In the genomic region with DNA sequence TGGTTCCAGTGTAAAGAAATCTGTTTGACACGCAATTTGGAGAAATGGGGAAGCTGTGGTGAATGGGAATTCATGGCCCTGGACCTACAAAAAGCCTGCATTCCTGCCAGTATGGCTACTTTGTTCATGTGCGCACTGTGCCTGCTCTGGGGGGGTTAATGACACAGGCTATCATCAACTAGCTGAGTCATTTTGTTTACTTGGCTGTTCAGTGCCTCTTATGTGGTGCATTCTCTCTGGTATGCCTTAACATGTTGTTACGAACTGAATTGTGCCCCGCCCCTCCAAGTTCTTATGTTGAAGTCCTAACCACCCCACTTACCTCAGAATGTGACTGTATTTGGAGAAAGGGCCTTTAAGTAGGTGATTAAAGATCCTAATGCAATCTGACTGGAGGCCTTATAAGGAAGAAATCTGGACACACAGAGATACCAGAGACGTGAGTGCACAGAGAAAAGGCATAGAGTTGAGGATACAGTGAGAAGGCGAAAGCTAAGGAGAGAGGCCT, we compare ENCODE assay signal across 13 cellular contexts. TPM values are rescaled to one million over a fixed set of nuclear protein-coding genes. Genes with fewer than 3 reads are reported as not detected.
DNase-seq lines count a peak whose midpoint lies in the region; ATAC-seq and TF ChIP-seq lines count a peak whose summit lies in the region.
"Had no signal": no experiment of that assay in that cellular context is flagged by ENCODE, and none has a peak within 500 bp of the region (broad histone marks: within the 10 kb centered on the region; RNA-seq: fewer than 3 reads in every experiment).

No MANE protein-coding gene starts in this region.

- intact Hi-C loops in left ventricle myocardium superior (cut with micrococcal nuclease) (no loop called here), sciatic nerve (cut with DNase I) (no loop called here)

- H3K4me3 ChIP-seq in SK-N-SH (ENCODE audit: low read depth in 2 of 2, low read length in 1 of 2): no peak overlapping the region
- no peak overlapping the region for H3K4me3 ChIP-seq in fibroblast of pulmonary artery (replicated peaks; ENCODE audit: low read depth, low read length)

- no peaks in the 10 kb centered on the region for H3K36me3 ChIP-seq in SK-N-SH (replicated peaks in 1 of 2; ENCODE audit: control insufficient read depth in 1 of 2, insufficient read depth in 2 of 2, low read length in 1 of 2)

- TF ChIP-seq EP300 in SK-N-SH (IDR thresholded peaks at IDR 0.05; ENCODE audit: borderline replicate concordance in 1 of 2, low read depth in 1 of 2, low read length in 1 of 2): no peak

- TF ChIP-seq RAD21 in SK-N-SH (IDR thresholded peaks at IDR 0.05; ENCODE audit: low read length): no peak

- POLR2A ChIA-PET in SK-N-SH (lab: Yijun Ruan, JAX): no interaction called here

- H3K4me1 ChIP-seq in SK-N-SH (ENCODE audit: control insufficient read depth in 1 of 2, insufficient read depth in 2 of 2, low read depth in 1 of 2, low read length in 1 of 2): no peaks in the 10 kb centered on the region

- TF ChIP-seq CTCF in SK-N-SH (IDR thresholded peaks at IDR 0.05) (no peak), fibroblast of pulmonary artery (IDR thresholded peaks at IDR 0.05; ENCODE audit: low read length, missing control alignments) (no peak)

- WGBS in SK-N-SH (ENCODE audit: low lambda C conversion rate): 78% methylated on average over 5 of the region's 6 CpGs

- H3K4me2 ChIP-seq in SK-N-SH: no peak overlapping the region

- no peaks in the 10 kb centered on the region for H3F3A ChIP-seq in SK-N-SH (replicated peaks; ENCODE audit: insufficient read depth)

- DNase-seq in SK-N-SH (no peak), NOMO-1 treated with DMSO at 0.1 percent for 48 hours (lab: John Stamatoyannopoulos, UW; ENCODE audit: unreplicated experiment) (peak; percentile 39), fibroblast of pulmonary artery (ENCODE audit: low read depth) (peak; percentile 71), left ventricle myocardium superior (no peak), sciatic nerve (ENCODE audit: low spot score) (no peak)
- DNase-seq: ACHN, foreskin melanocyte, nephron progenitor cell, T-helper 1 cell had no signal

- H2AFZ ChIP-seq in SK-N-SH (ENCODE audit: low read depth): no peak overlapping the region

- H3K9ac ChIP-seq in SK-N-SH: no peak overlapping the region

- no peaks in the 10 kb centered on the region for H3K27me3 ChIP-seq in SK-N-SH (ENCODE audit: insufficient read depth)

- no peaks in the 10 kb centered on the region for H4K20me1 ChIP-seq in SK-N-SH (ENCODE audit: insufficient read depth)

- no peaks in the 10 kb centered on the region for H3K9me3 ChIP-seq in SK-N-SH

- no peaks in the 10 kb centered on the region for H3K9me2 ChIP-seq in SK-N-SH

- CTCF ChIA-PET in SK-N-SH (lab: Yijun Ruan, JAX): no interaction called here

- no peak overlapping the region for H3K27ac ChIP-seq in SK-N-SH (ENCODE audit: low read depth in 2 of 2, low read length in 1 of 2)

- ATAC-seq in SK-N-SH treated with all-trans-retinoic acid at 6 μM for 48 hours (peak; percentile 65), HG03565 (IDR thresholded peaks at IDR 0.05; ENCODE audit: unreplicated experiment) (no peak), left ventricle myocardium superior (no peak), sciatic nerve (no peak), HG03196 (IDR thresholded peaks at IDR 0.05; ENCODE audit: unreplicated experiment) (no peak)
- ATAC-seq: activated T-helper 17 cell treated with anti-CD3 and anti-CD28 coated beads, Interleukin-2, amount 50 U/mL, for 72 hours had no signal

- H3K79me2 ChIP-seq in SK-N-SH (ENCODE audit: insufficient read depth): no peaks in the 10 kb centered on the region

TF ChIP-seq in SK-N-SH treated with all-trans-retinoic acid at 6 μM for 48 hours, 23 proteins besides CTCF, POLR2A, EP300 and RAD21 (continues in another document):
- TF ChIP-seq BACH2 (CRISPR knock-in tag; IDR thresholded peaks at IDR 0.05; ENCODE audit: borderline replicate concordance) (no peak), ESRRG (CRISPR knock-in tag; IDR thresholded peaks at IDR 0.05) (no peak), ZNF565 (CRISPR knock-in tag; conservative IDR thresholded peaks at IDR 0.05; ENCODE audit: low read depth) (no peak), ZFP3 (CRISPR knock-in tag; IDR thresholded peaks at IDR 0.05) (no peak), TCF4 (CRISPR knock-in tag; IDR thresholded peaks at IDR 0.05; ENCODE audit: borderline replicate concordance) (no peak), ZFP30 (CRISPR knock-in tag; IDR thresholded peaks at IDR 0.05) (no peak), ZNF70 (CRISPR knock-in tag; IDR thresholded peaks at IDR 0.05) (no peak), GLIS3 (CRISPR knock-in tag; IDR thresholded peaks at IDR 0.05) (no peak)
- TF ChIP-seq, protein P1, sequence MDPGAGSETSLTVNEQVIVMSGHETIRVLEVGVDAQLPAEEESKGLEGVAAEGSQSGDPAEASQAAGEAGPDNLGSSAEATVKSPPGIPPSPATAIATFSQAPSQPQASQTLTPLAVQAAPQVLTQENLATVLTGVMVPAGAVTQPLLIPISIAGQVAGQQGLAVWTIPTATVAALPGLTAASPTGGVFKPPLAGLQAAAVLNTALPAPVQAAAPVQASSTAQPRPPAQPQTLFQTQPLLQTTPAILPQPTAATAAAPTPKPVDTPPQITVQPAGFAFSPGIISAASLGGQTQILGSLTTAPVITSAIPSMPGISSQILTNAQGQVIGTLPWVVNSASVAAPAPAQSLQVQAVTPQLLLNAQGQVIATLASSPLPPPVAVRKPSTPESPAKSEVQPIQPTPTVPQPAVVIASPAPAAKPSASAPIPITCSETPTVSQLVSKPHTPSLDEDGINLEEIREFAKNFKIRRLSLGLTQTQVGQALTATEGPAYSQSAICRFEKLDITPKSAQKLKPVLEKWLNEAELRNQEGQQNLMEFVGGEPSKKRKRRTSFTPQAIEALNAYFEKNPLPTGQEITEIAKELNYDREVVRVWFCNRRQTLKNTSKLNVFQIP (CRISPR knock-in tag; IDR thresholded peaks at IDR 0.05; ENCODE audit: borderline replicate concordance, low read depth): no peak
- TF ChIP-seq, protein P2, sequence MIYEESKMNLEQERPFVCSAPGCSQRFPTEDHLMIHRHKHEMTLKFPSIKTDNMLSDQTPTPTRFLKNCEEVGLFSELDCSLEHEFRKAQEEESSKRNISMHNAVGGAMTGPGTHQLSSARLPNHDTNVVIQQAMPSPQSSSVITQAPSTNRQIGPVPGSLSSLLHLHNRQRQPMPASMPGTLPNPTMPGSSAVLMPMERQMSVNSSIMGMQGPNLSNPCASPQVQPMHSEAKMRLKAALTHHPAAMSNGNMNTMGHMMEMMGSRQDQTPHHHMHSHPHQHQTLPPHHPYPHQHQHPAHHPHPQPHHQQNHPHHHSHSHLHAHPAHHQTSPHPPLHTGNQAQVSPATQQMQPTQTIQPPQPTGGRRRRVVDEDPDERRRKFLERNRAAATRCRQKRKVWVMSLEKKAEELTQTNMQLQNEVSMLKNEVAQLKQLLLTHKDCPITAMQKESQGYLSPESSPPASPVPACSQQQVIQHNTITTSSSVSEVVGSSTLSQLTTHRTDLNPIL (CRISPR knock-in tag; IDR thresholded peaks at IDR 0.05; ENCODE audit: low read depth): no peak

TF ChIP-seq in SK-N-SH, 30 proteins besides CTCF, POLR2A, EP300 and RAD21:
- TF ChIP-seq, protein P3, sequence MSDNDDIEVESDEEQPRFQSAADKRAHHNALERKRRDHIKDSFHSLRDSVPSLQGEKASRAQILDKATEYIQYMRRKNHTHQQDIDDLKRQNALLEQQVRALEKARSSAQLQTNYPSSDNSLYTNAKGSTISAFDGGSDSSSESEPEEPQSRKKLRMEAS (IDR thresholded peaks at IDR 0.05; ENCODE audit: low read depth): no peak
- TF ChIP-seq, protein P4, sequence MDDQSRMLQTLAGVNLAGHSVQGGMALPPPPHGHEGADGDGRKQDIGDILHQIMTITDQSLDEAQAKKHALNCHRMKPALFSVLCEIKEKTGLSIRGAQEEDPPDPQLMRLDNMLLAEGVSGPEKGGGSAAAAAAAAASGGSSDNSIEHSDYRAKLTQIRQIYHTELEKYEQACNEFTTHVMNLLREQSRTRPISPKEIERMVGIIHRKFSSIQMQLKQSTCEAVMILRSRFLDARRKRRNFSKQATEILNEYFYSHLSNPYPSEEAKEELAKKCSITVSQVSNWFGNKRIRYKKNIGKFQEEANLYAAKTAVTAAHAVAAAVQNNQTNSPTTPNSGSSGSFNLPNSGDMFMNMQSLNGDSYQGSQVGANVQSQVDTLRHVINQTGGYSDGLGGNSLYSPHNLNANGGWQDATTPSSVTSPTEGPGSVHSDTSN (IDR thresholded peaks at IDR 0.05): no peak
- no peak for TF ChIP-seq RCOR1 (IDR thresholded peaks at IDR 0.05; ENCODE audit: low read length)

RNA-seq across cellular contexts. Expression of a gene that starts 20.4 kb away (rescaled TPM):
- polyA plus RNA-seq in SK-N-SH (2012; rRNA removed): 26.3 and 31.7 TPM in 2 replicates
- 26.4 and 28.2 TPM in 2 replicates for polyA plus RNA-seq in SK-N-SH (2012; cell fraction: cytosol; rRNA removed)
- 17.9 and 23.6 TPM in 2 replicates for polyA plus RNA-seq in SK-N-SH (2012; cell fraction: nucleus; rRNA removed)
- total RNA-seq in left ventricle myocardium superior (46.9 TPM), sciatic nerve (56.6 TPM)

RNA-seq across cellular contexts. Expression of a gene that starts 31.9 kb away (rescaled TPM):
- polyA plus RNA-seq in SK-N-SH (2012; rRNA removed): 20.8 and 25.7 TPM in 2 replicates
- 18.5 and 24.9 TPM in 2 replicates for polyA plus RNA-seq in SK-N-SH (2012; cell fraction: cytosol; rRNA removed)
- 8.1 and 19.7 TPM in 2 replicates for polyA plus RNA-seq in SK-N-SH (2012; cell fraction: nucleus; rRNA removed)
- 17.3 TPM for total RNA-seq in left ventricle myocardium superior
- total RNA-seq in sciatic nerve: 54.9 TPM

Comparison
In these comparisons a context has a peak if more than half of its experiments do, and no peak if none do; other contexts are left out.
1. DNase-seq: peak in NOMO-1 treated with DMSO at 0.1 percent for 48 hours (single experiment) and fibroblast of pulmonary artery (single experiment); none in SK-N-SH (single experiment), left ventricle myocardium superior (single experiment) and sciatic nerve (single experiment).